Comparison of ENCODE assay signal across 1 cellular context in the genomic region with DNA sequence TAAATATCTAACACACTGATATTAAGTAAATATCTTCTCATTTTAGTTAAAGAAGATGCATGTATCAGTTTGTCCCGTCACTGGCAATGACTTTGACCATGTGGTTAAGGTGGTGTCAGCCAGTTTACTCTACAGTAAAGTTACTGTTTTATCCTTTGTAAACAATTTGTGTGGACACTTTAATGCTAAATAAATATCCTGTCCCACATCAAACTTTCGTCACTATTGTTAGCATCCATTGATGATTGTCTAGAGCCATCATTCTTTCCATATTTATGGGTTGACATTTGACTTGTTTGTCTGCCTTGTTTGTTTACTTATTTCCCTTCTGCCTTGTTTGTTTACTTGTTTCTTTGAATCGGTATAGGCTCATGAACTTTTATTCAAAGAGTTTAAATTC.
TF ChIP-seq lines count a peak whose summit lies in the region.

No MANE protein-coding gene starts in this region.

TF ChIP-seq in HepG2, 621 proteins besides CTCF, POLR2A, EP300 and RAD21 (continued from another document and continues in another):
- TF ChIP-seq, protein P1, sequence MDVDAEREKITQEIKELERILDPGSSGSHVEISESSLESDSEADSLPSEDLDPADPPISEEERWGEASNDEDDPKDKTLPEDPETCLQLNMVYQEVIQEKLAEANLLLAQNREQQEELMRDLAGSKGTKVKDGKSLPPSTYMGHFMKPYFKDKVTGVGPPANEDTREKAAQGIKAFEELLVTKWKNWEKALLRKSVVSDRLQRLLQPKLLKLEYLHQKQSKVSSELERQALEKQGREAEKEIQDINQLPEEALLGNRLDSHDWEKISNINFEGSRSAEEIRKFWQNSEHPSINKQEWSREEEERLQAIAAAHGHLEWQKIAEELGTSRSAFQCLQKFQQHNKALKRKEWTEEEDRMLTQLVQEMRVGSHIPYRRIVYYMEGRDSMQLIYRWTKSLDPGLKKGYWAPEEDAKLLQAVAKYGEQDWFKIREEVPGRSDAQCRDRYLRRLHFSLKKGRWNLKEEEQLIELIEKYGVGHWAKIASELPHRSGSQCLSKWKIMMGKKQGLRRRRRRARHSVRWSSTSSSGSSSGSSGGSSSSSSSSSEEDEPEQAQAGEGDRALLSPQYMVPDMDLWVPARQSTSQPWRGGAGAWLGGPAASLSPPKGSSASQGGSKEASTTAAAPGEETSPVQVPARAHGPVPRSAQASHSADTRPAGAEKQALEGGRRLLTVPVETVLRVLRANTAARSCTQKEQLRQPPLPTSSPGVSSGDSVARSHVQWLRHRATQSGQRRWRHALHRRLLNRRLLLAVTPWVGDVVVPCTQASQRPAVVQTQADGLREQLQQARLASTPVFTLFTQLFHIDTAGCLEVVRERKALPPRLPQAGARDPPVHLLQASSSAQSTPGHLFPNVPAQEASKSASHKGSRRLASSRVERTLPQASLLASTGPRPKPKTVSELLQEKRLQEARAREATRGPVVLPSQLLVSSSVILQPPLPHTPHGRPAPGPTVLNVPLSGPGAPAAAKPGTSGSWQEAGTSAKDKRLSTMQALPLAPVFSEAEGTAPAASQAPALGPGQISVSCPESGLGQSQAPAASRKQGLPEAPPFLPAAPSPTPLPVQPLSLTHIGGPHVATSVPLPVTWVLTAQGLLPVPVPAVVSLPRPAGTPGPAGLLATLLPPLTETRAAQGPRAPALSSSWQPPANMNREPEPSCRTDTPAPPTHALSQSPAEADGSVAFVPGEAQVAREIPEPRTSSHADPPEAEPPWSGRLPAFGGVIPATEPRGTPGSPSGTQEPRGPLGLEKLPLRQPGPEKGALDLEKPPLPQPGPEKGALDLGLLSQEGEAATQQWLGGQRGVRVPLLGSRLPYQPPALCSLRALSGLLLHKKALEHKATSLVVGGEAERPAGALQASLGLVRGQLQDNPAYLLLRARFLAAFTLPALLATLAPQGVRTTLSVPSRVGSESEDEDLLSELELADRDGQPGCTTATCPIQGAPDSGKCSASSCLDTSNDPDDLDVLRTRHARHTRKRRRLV (CRISPR knock-in tag; IDR thresholded peaks at IDR 0.05): no peak
- TF ChIP-seq IKZF1 (IDR thresholded peaks at IDR 0.05) (no peak), RARG (CRISPR knock-in tag; IDR thresholded peaks at IDR 0.05; ENCODE audit: low read depth) (no peak), CREBL2 (CRISPR knock-in tag; IDR thresholded peaks at IDR 0.05; ENCODE audit: borderline replicate concordance) (no peak), ZNF777 (CRISPR knock-in tag; IDR thresholded peaks at IDR 0.05) (no peak), GLI4 (CRISPR knock-in tag; IDR thresholded peaks at IDR 0.05; ENCODE audit: borderline replicate concordance) (no peak), KLF12 (CRISPR knock-in tag; IDR thresholded peaks at IDR 0.05; ENCODE audit: borderline replicate concordance) (no peak), ZNF329 (CRISPR knock-in tag; IDR thresholded peaks at IDR 0.05; ENCODE audit: low read depth) (no peak), RXRA (CRISPR knock-in tag; IDR thresholded peaks at IDR 0.05) (no peak), JUN (CRISPR knock-in tag; IDR thresholded peaks at IDR 0.05) (no peak), CHD2 (IDR thresholded peaks at IDR 0.05; ENCODE audit: low read depth, low read length) (no peak), HNRNPUL1 (IDR thresholded peaks at IDR 0.05; ENCODE audit: low read depth, low read length) (no peak), RXRB (CRISPR knock-in tag; IDR thresholded peaks at IDR 0.05; ENCODE audit: borderline replicate concordance) (peak; percentile 89), STAG1 (CRISPR knock-in tag; IDR thresholded peaks at IDR 0.05) (no peak), NAIF1 (CRISPR knock-in tag; IDR thresholded peaks at IDR 0.05; ENCODE audit: borderline replicate concordance) (no peak), ZNF567 (CRISPR knock-in tag; IDR thresholded peaks at IDR 0.05; ENCODE audit: borderline replicate concordance) (no peak), SNAI1 (CRISPR knock-in tag; IDR thresholded peaks at IDR 0.05; ENCODE audit: borderline replicate concordance) (no peak), HCFC1 (IDR thresholded peaks at IDR 0.05; ENCODE audit: low read depth, low read length) (no peak), PRPF4 (IDR thresholded peaks at IDR 0.05; ENCODE audit: low read depth, low read length, poor library complexity, severe bottlenecking) (no peak), ZNF550 (CRISPR knock-in tag; IDR thresholded peaks at IDR 0.05; ENCODE audit: borderline replicate concordance) (no peak), RBAK (CRISPR knock-in tag; IDR thresholded peaks at IDR 0.05) (no peak), E2F5 (CRISPR knock-in tag; conservative IDR thresholded peaks at IDR 0.05) (no peak), ZNF326 (CRISPR knock-in tag; IDR thresholded peaks at IDR 0.05; ENCODE audit: borderline replicate concordance) (no peak), ELF4 (CRISPR knock-in tag; IDR thresholded peaks at IDR 0.05; ENCODE audit: borderline replicate concordance) (no peak), ZMYM2 (CRISPR knock-in tag; IDR thresholded peaks at IDR 0.05) (no peak), ZBTB14 (CRISPR knock-in tag; IDR thresholded peaks at IDR 0.05) (no peak), CBX1 (IDR thresholded peaks at IDR 0.05; ENCODE audit: low read depth) (no peak), SNAPC5 (CRISPR knock-in tag; IDR thresholded peaks at IDR 0.05; ENCODE audit: borderline replicate concordance) (no peak)
- TF ChIP-seq, protein P2, sequence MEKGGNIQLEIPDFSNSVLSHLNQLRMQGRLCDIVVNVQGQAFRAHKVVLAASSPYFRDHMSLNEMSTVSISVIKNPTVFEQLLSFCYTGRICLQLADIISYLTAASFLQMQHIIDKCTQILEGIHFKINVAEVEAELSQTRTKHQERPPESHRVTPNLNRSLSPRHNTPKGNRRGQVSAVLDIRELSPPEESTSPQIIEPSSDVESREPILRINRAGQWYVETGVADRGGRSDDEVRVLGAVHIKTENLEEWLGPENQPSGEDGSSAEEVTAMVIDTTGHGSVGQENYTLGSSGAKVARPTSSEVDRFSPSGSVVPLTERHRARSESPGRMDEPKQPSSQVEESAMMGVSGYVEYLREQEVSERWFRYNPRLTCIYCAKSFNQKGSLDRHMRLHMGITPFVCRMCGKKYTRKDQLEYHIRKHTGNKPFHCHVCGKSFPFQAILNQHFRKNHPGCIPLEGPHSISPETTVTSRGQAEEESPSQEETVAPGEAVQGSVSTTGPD (CRISPR knock-in tag; IDR thresholded peaks at IDR 0.05): no peak
- TF ChIP-seq, protein P3, sequence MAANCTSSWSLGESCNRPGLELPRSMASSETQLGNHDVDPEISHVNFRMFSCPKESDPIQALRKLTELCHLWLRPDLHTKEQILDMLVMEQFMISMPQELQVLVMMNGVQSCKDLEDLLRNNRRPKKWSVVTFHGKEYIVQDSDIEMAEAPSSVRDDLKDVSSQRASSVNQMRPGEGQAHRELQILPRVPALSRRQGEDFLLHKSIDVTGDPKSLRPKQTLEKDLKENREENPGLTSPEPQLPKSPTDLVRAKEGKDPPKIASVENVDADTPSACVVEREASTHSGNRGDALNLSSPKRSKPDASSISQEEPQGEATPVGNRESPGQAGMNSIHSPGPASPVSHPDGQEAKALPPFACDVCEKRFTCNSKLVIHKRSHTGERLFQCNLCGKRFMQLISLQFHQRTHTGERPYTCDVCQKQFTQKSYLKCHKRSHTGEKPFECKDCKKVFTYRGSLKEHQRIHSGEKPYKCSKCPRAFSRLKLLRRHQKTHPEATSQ (CRISPR knock-in tag; IDR thresholded peaks at IDR 0.05; ENCODE audit: borderline replicate concordance): no peak
- TF ChIP-seq, protein P4, sequence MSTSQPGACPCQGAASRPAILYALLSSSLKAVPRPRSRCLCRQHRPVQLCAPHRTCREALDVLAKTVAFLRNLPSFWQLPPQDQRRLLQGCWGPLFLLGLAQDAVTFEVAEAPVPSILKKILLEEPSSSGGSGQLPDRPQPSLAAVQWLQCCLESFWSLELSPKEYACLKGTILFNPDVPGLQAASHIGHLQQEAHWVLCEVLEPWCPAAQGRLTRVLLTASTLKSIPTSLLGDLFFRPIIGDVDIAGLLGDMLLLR (CRISPR knock-in tag; IDR thresholded peaks at IDR 0.05): no peak
- TF ChIP-seq, protein P5, sequence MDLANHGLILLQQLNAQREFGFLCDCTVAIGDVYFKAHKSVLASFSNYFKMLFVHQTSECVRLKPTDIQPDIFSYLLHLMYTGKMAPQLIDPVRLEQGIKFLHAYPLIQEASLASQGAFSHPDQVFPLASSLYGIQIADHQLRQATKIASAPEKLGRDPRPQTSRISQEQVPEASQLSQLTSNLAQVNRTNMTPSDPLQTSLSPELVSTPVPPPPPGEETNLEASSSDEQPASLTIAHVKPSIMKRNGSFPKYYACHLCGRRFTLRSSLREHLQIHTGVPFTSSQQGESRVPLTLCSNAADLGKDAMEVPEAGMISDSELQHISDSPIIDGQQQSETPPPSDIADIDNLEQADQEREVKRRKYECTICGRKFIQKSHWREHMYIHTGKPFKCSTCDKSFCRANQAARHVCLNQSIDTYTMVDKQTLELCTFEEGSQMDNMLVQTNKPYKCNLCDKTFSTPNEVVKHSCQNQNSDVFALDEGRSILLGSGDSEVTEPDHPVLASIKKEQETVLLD (CRISPR knock-in tag; IDR thresholded peaks at IDR 0.05; ENCODE audit: low read depth): no peak
- TF ChIP-seq, protein P6, sequence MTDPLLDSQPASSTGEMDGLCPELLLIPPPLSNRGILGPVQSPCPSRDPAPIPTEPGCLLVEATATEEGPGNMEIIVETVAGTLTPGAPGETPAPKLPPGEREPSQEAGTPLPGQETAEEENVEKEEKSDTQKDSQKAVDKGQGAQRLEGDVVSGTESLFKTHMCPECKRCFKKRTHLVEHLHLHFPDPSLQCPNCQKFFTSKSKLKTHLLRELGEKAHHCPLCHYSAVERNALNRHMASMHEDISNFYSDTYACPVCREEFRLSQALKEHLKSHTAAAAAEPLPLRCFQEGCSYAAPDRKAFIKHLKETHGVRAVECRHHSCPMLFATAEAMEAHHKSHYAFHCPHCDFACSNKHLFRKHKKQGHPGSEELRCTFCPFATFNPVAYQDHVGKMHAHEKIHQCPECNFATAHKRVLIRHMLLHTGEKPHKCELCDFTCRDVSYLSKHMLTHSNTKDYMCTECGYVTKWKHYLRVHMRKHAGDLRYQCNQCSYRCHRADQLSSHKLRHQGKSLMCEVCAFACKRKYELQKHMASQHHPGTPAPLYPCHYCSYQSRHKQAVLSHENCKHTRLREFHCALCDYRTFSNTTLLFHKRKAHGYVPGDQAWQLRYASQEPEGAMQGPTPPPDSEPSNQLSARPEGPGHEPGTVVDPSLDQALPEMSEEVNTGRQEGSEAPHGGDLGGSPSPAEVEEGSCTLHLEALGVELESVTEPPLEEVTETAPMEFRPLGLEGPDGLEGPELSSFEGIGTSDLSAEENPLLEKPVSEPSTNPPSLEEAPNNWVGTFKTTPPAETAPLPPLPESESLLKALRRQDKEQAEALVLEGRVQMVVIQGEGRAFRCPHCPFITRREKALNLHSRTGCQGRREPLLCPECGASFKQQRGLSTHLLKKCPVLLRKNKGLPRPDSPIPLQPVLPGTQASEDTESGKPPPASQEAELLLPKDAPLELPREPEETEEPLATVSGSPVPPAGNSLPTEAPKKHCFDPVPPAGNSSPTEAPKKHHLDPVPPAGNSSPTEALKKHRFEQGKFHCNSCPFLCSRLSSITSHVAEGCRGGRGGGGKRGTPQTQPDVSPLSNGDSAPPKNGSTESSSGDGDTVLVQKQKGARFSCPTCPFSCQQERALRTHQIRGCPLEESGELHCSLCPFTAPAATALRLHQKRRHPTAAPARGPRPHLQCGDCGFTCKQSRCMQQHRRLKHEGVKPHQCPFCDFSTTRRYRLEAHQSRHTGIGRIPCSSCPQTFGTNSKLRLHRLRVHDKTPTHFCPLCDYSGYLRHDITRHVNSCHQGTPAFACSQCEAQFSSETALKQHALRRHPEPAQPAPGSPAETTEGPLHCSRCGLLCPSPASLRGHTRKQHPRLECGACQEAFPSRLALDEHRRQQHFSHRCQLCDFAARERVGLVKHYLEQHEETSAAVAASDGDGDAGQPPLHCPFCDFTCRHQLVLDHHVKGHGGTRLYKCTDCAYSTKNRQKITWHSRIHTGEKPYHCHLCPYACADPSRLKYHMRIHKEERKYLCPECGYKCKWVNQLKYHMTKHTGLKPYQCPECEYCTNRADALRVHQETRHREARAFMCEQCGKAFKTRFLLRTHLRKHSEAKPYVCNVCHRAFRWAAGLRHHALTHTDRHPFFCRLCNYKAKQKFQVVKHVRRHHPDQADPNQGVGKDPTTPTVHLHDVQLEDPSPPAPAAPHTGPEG (CRISPR knock-in tag; IDR thresholded peaks at IDR 0.05): no peak
